In the genomic region with DNA sequence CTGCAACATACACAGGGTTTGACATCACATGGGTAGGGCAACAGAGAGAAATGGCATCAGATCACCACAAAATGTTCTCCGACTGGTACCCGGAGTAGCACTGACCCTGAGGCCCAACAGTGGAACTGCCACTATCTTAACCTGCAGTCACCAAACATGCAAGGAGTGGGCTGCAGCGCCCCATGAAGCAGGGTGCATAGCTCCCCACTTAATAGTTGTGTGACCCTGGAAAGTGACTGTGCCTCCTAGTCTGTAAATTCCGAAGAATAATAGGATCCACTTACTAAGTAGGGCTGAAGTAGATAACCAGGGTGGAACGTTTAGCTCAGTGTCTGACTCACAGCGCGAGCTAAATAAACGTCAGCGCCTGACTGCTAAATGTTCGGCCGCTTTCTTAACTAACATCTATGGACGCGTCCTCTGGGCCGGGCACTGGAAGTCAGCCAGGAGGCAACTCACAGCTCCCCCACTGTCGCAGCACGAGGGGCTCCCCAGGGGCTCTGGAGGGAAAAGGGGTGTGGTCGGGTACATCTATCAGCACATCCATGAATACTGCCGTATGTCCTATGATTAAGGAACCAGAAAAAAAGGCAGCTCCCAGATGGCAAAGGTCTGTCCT, we compare ENCODE assay signal across 8 cellular contexts. TPM values are rescaled to one million over a fixed set of nuclear protein-coding genes. Genes with fewer than 3 reads are reported as not detected.
A peak's percentile ranks its signal among the peaks of the same experiment; 100 is the strongest.
DNase-seq lines count a peak whose midpoint lies in the region; ATAC-seq and TF ChIP-seq lines count a peak whose summit lies in the region.

No MANE protein-coding gene starts in this region.

- ATAC-seq in GM21529 (IDR thresholded peaks at IDR 0.05; ENCODE audit: unreplicated experiment) (peak; percentile 9), SK-N-SH treated with all-trans-retinoic acid at 6 μM for 48 hours (peak; percentile 53), HG03460 (IDR thresholded peaks at IDR 0.05; ENCODE audit: unreplicated experiment) (no peak), GM21717 (IDR thresholded peaks at IDR 0.05; ENCODE audit: unreplicated experiment) (no peak)

- H3K27me3 ChIP-seq in effector memory CD4-positive, alpha-beta T cell (replicated peaks; ENCODE audit: control insufficient read depth, insufficient read depth, low read length, poor library complexity, severe bottlenecking): no peaks in the 10 kb centered on the region
- H3K27me3 ChIP-seq in mucosa of stomach (ENCODE audit: control insufficient read depth, insufficient read depth, low read length): no peaks in the 10 kb centered on the region

- peak overlapping the region; percentile 80 for H3K4me3 ChIP-seq in effector memory CD4-positive, alpha-beta T cell (ENCODE audit: insufficient read depth, low read depth, low read length, poor library complexity, severe bottlenecking)
- H3K4me3 ChIP-seq in mucosa of stomach (ENCODE audit: low read length): peak overlapping the region; percentile 92

- H3K9ac ChIP-seq in mucosa of stomach (ENCODE audit: low read length): peak overlapping the region; percentile 95

- peaks cover 19% of the 10 kb centered on the region for H3K36me3 ChIP-seq in effector memory CD4-positive, alpha-beta T cell (ENCODE audit: control insufficient read depth, insufficient read depth, low read length)
- H3K36me3 ChIP-seq in mucosa of stomach (ENCODE audit: control insufficient read depth, insufficient read depth, low read length): peaks cover 6% of the 10 kb centered on the region

- peak; percentile 76 for DNase-seq in A172 (ENCODE audit: low spot score)
- DNase-seq in effector memory CD4-positive, alpha-beta T cell: no peak
- DNase-seq in activated gamma-delta T cell (lab: John Stamatoyannopoulos, UW): no peak

- H3K4me1 ChIP-seq in effector memory CD4-positive, alpha-beta T cell (ENCODE audit: control insufficient read depth, insufficient read depth, low read length, poor library complexity, severe bottlenecking): peaks cover 9% of the 10 kb centered on the region
- peaks cover 20% of the 10 kb centered on the region for H3K4me1 ChIP-seq in mucosa of stomach (ENCODE audit: control insufficient read depth, insufficient read depth, low read length)

- H3K27ac ChIP-seq in effector memory CD4-positive, alpha-beta T cell (ENCODE audit: insufficient read depth, low read length, poor library complexity, severe bottlenecking): peak overlapping the region; percentile 82

- no peaks in the 10 kb centered on the region for H3K9me3 ChIP-seq in effector memory CD4-positive, alpha-beta T cell (ENCODE audit: control insufficient read depth, low read length)
- no peaks in the 10 kb centered on the region for H3K9me3 ChIP-seq in mucosa of stomach (ENCODE audit: control insufficient read depth, low read length)

TF ChIP-seq in SK-N-SH treated with all-trans-retinoic acid at 6 μM for 48 hours, 23 proteins besides CTCF, POLR2A, EP300 and RAD21 (continues in another document):
- TF ChIP-seq ZFP3 (CRISPR knock-in tag; IDR thresholded peaks at IDR 0.05) (no peak), CSRNP3 (CRISPR knock-in tag; IDR thresholded peaks at IDR 0.05) (no peak), CREB5 (CRISPR knock-in tag; IDR thresholded peaks at IDR 0.05; ENCODE audit: low read depth) (no peak), TSHZ2 (CRISPR knock-in tag; IDR thresholded peaks at IDR 0.05) (no peak), ZNF565 (CRISPR knock-in tag; conservative IDR thresholded peaks at IDR 0.05; ENCODE audit: low read depth) (no peak), ZC3H10 (CRISPR knock-in tag; IDR thresholded peaks at IDR 0.05) (no peak), CSDC2 (CRISPR knock-in tag; IDR thresholded peaks at IDR 0.05) (no peak), ESRRG (CRISPR knock-in tag; IDR thresholded peaks at IDR 0.05) (no peak), BACH2 (CRISPR knock-in tag; IDR thresholded peaks at IDR 0.05; ENCODE audit: borderline replicate concordance) (no peak), ZFP30 (CRISPR knock-in tag; IDR thresholded peaks at IDR 0.05) (no peak), PPARA (CRISPR knock-in tag; IDR thresholded peaks at IDR 0.05; ENCODE audit: borderline replicate concordance) (no peak), ARNTL (CRISPR knock-in tag; IDR thresholded peaks at IDR 0.05; ENCODE audit: borderline replicate concordance, low read depth) (no peak), TCF4 (CRISPR knock-in tag; IDR thresholded peaks at IDR 0.05; ENCODE audit: borderline replicate concordance) (no peak)
- TF ChIP-seq, protein P1, sequence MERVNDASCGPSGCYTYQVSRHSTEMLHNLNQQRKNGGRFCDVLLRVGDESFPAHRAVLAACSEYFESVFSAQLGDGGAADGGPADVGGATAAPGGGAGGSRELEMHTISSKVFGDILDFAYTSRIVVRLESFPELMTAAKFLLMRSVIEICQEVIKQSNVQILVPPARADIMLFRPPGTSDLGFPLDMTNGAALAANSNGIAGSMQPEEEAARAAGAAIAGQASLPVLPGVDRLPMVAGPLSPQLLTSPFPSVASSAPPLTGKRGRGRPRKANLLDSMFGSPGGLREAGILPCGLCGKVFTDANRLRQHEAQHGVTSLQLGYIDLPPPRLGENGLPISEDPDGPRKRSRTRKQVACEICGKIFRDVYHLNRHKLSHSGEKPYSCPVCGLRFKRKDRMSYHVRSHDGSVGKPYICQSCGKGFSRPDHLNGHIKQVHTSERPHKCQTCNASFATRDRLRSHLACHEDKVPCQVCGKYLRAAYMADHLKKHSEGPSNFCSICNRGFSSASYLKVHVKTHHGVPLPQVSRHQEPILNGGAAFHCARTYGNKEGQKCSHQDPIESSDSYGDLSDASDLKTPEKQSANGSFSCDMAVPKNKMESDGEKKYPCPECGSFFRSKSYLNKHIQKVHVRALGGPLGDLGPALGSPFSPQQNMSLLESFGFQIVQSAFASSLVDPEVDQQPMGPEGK (CRISPR knock-in tag; IDR thresholded peaks at IDR 0.05; ENCODE audit: borderline replicate concordance): no peak
- TF ChIP-seq, protein P2, sequence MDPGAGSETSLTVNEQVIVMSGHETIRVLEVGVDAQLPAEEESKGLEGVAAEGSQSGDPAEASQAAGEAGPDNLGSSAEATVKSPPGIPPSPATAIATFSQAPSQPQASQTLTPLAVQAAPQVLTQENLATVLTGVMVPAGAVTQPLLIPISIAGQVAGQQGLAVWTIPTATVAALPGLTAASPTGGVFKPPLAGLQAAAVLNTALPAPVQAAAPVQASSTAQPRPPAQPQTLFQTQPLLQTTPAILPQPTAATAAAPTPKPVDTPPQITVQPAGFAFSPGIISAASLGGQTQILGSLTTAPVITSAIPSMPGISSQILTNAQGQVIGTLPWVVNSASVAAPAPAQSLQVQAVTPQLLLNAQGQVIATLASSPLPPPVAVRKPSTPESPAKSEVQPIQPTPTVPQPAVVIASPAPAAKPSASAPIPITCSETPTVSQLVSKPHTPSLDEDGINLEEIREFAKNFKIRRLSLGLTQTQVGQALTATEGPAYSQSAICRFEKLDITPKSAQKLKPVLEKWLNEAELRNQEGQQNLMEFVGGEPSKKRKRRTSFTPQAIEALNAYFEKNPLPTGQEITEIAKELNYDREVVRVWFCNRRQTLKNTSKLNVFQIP (CRISPR knock-in tag; IDR thresholded peaks at IDR 0.05; ENCODE audit: borderline replicate concordance, low read depth): no peak

RNA-seq across cellular contexts. Expression of gene LTO1, which starts 0.8 kb away (rescaled TPM):
- total RNA-seq in A172 (2014; rRNA removed; shearing (Covaris generic)): 16.0 and 25.6 TPM in 2 replicates

RNA-seq across cellular contexts. Expression of gene FGF19, which starts 29.4 kb away (rescaled TPM):
- not detected in 2 replicates for total RNA-seq in A172 (2014; rRNA removed; shearing (Covaris generic))

RNA-seq across cellular contexts. Expression of gene CCND1, which starts 33.4 kb away (rescaled TPM):
- total RNA-seq in A172 (2014; rRNA removed; shearing (Covaris generic)): 422 and 522 TPM in 2 replicates

Comparison
In these comparisons a context has a peak if more than half of its experiments do, and no peak if none do; other contexts are left out.
1. ATAC-seq: peak in GM21529 (single experiment) and SK-N-SH treated with all-trans-retinoic acid at 6 μM for 48 hours (single experiment); none in HG03460 (single experiment) and GM21717 (single experiment).